Comparison of ENCODE assay signal across 18 cellular contexts in genomic region chr3:38646062-38646461, GRCh38. TPM values are rescaled to one million over a fixed set of nuclear protein-coding genes. Genes with fewer than 3 reads are reported as not detected.
"Had no signal": no experiment of that assay in that cellular context is flagged by ENCODE, and none has a peak within 500 bp of the region (broad histone marks: within the 10 kb centered on the region; RNA-seq: fewer than 3 reads in every experiment).

No MANE protein-coding gene starts in this region.

- H3K9me3 ChIP-seq: upper lobe of left lung had no signal

- DNase-seq: activated CD4-positive, alpha-beta T cell treated with anti-CD3 and anti-CD28 coated beads, Interleukin-2, amount 50 U/mL, for 1 hour; activated CD4-positive, CD25-positive, alpha-beta regulatory T cell treated with anti-CD3 and anti-CD28 coated beads, Interleukin-2, amount 50 U/mL, for 72 hours; activated effector memory CD4-positive, alpha-beta T cell treated with anti-CD3 and anti-CD28 coated beads, Interleukin-2, amount 50 U/mL, for 16 hours; activated T-cell treated with anti-CD3 and anti-CD28 coated beads for 4 hours; amygdala; cerebellar nuclear complex; immature natural killer cell; kidney glomerular epithelial cell; nucleus accumbens; posterior cingulate gyrus; stimulated activated CD4-positive, alpha-beta T cell treated with anti-CD3 and anti-CD28 coated beads, Interleukin-4, amount 100 ng/mL, for 24 hours; stimulated activated naive CD8-positive, alpha-beta T cell treated with anti-CD3 and anti-CD28 coated beads, Interleukin-15, Interleukin-2, amounts not matched to agents 100 U/mL and 50 U/mL, for 24 hours; T-cell; upper lobe of left lung; WERI-Rb-1 had no signal

- ATAC-seq: stimulated activated naive CD8-positive, alpha-beta T cell treated with anti-CD3 and anti-CD28 coated beads, Interleukin-15, Interleukin-2, amounts not matched to agents 100 U/mL and 50 U/mL, for 24 hours; T-cell had no signal

- H3K36me3 ChIP-seq: upper lobe of left lung, WERI-Rb-1 had no signal

- H3K4me3 ChIP-seq: hepatocyte, upper lobe of left lung had no signal

- H3K27ac ChIP-seq: hepatocyte, upper lobe of left lung, WERI-Rb-1 had no signal

RNA-seq across cellular contexts. Expression of gene SCN5A, which starts 3.4 kb away (rescaled TPM):
- total RNA-seq: bronchial epithelial cell, mononuclear cell had no signal
